ENCODE assay signal across 11 cellular contexts in genomic region chr3:151580592-151580991, GRCh38.
DNase-seq lines count a peak whose midpoint lies in the region; ATAC-seq and TF ChIP-seq lines count a peak whose summit lies in the region.
"Had no signal": no experiment of that assay in that cellular context is flagged by ENCODE, and none has a peak within 500 bp of the region (broad histone marks: within the 10 kb centered on the region; RNA-seq: fewer than 3 reads in every experiment).

No MANE protein-coding gene starts in this region.

- H3K4me1 Mint-ChIP-seq in activated CD4-positive, alpha-beta T cell treated with anti-CD3 and anti-CD28 coated beads, Interleukin-2, amount 10 ng/mL, durations not matched to agents 24 days and 14 days = no peaks in the 10 kb centered on the region
- H3K4me1 Mint-ChIP-seq in nephron progenitor cell = peaks cover 13% of the 10 kb centered on the region

- no peaks in the 10 kb centered on the region for H3K36me3 ChIP-seq in fibroblast of lung (ENCODE audit: control insufficient read depth, insufficient read depth, low read length)

- no peaks in the 10 kb centered on the region for H4K20me1 ChIP-seq in fibroblast of lung (ENCODE audit: control insufficient read depth, extremely low read depth, insufficient read depth, low read length)

- no peaks in the 10 kb centered on the region for H3K27me3 Mint-ChIP-seq in activated CD4-positive, alpha-beta T cell treated with anti-CD3 and anti-CD28 coated beads, Interleukin-2, amount 10 ng/mL, durations not matched to agents 24 days and 14 days
- no peaks in the 10 kb centered on the region for H3K27me3 Mint-ChIP-seq in nephron progenitor cell (ENCODE audit: low read depth, poor library complexity)

- H3K4me3 Mint-ChIP-seq in activated CD4-positive, alpha-beta T cell treated with anti-CD3 and anti-CD28 coated beads, Interleukin-2, amount 10 ng/mL, durations not matched to agents 24 days and 14 days = no peak overlapping the region
- no peak overlapping the region for H3K4me3 Mint-ChIP-seq in nephron progenitor cell

- DNase-seq in GM03348 (ENCODE audit: low spot score) (peak; percentile 62), NCI-H226 (peak; percentile 89), fibroblast of lung (ENCODE audit: low read depth in 2 of 2) (peak; percentile 89 to 97), sciatic nerve (ENCODE audit: low spot score) (no peak), UCSD-AML1 (lab: John Stamatoyannopoulos, UW; ENCODE audit: unreplicated experiment) (no peak), nephron progenitor cell (no peak)
- no peak for DNase-seq in activated CD4-positive, alpha-beta T cell treated with anti-CD3 and anti-CD28 coated beads, Interleukin-2, amount 10 ng/mL, durations not matched to agents 24 days and 14 days
- DNase-seq: glutamatergic neuron, midbrain, small intestine had no signal

- no peak overlapping the region for H3K27ac ChIP-seq in fibroblast of lung (ENCODE audit: insufficient read depth, low read length)

- H3K27me3 ChIP-seq in fibroblast of lung (ENCODE audit: control insufficient read depth, insufficient read depth, low read length) = no peaks in the 10 kb centered on the region

- no peaks in the 10 kb centered on the region for H3K36me3 Mint-ChIP-seq in activated CD4-positive, alpha-beta T cell treated with anti-CD3 and anti-CD28 coated beads, Interleukin-2, amount 10 ng/mL, durations not matched to agents 24 days and 14 days (ENCODE audit: low read depth)
- H3K36me3 Mint-ChIP-seq in nephron progenitor cell (ENCODE audit: low read depth) = no peaks in the 10 kb centered on the region

- no peaks in the 10 kb centered on the region for H3K9me3 Mint-ChIP-seq in activated CD4-positive, alpha-beta T cell treated with anti-CD3 and anti-CD28 coated beads, Interleukin-2, amount 10 ng/mL, durations not matched to agents 24 days and 14 days
- peaks cover 13% of the 10 kb centered on the region for H3K9me3 Mint-ChIP-seq in nephron progenitor cell

- H3K4me2 ChIP-seq in fibroblast of lung (ENCODE audit: extremely low read depth, insufficient read depth, low read length) = no peak overlapping the region

- intact Hi-C loops in sciatic nerve (cut with DNase I) = no loop called here
- intact Hi-C loops in activated CD4-positive, alpha-beta T cell treated with anti-CD3 and anti-CD28 coated beads, Interleukin-2, amount 10 ng/mL, durations not matched to agents 24 days and 14 days (cut with micrococcal nuclease) = no loop called here

- no peak overlapping the region for H2AFZ ChIP-seq in fibroblast of lung (ENCODE audit: low read length)

- no peaks in the 10 kb centered on the region for H3K79me2 ChIP-seq in fibroblast of lung (ENCODE audit: control insufficient read depth, insufficient read depth, low read length)

- H3K4me1 ChIP-seq in fibroblast of lung (ENCODE audit: control insufficient read depth, extremely low read depth, insufficient read depth, low read length) = no peaks in the 10 kb centered on the region

- H3K27ac Mint-ChIP-seq in activated CD4-positive, alpha-beta T cell treated with anti-CD3 and anti-CD28 coated beads, Interleukin-2, amount 10 ng/mL, durations not matched to agents 24 days and 14 days = no peak overlapping the region
- H3K27ac Mint-ChIP-seq in nephron progenitor cell = no peak overlapping the region

- TF ChIP-seq CTCF in fibroblast of lung (conservative IDR thresholded peaks at IDR 0.05 in 1 of 2, IDR thresholded peaks at IDR 0.05 in 1 of 2; ENCODE audit: low read depth in 1 of 2, low read length in 2 of 2) = no peak
- TF ChIP-seq CTCF in nephron progenitor cell (IDR thresholded peaks at IDR 0.05) = no peak

- H3K4me3 ChIP-seq in fibroblast of lung (replicated peaks in 1 of 4; ENCODE audit: control extremely low read depth in 1 of 4, insufficient read depth in 1 of 4, low read depth in 3 of 4, low read length in 4 of 4) = no peak overlapping the region

- H3K9ac ChIP-seq in fibroblast of lung (ENCODE audit: insufficient read depth, low read length) = no peak overlapping the region

- H3K9me3 ChIP-seq in fibroblast of lung (ENCODE audit: control insufficient read depth, insufficient read depth, low read depth, low read length) = no peaks in the 10 kb centered on the region

- ATAC-seq in sciatic nerve = peak; percentile 61
- ATAC-seq in GM19351 (IDR thresholded peaks at IDR 0.05; ENCODE audit: unreplicated experiment) = no peak

Comparison
In these comparisons a context has a peak if more than half of its experiments do, and no peak if none do; other contexts are left out.
1. DNase-seq: peak in GM03348 (single experiment), NCI-H226 (single experiment) and fibroblast of lung (2 of 2); none in sciatic nerve (single experiment), activated CD4-positive, alpha-beta T cell treated with anti-CD3 and anti-CD28 coated beads, Interleukin-2, amount 10 ng/mL, durations not matched to agents 24 days and 14 days (single experiment), UCSD-AML1 (single experiment) and nephron progenitor cell (single experiment).